ENCODE assay signal across 21 cellular contexts in genomic region chr19:54949412-54949811, GRCh38. TPM values are rescaled to one million over a fixed set of nuclear protein-coding genes. Genes with fewer than 3 reads are reported as not detected.
A peak's percentile ranks its signal among the peaks of the same experiment; 100 is the strongest.
DNase-seq lines count a peak whose midpoint lies in the region; ATAC-seq and TF ChIP-seq lines count a peak whose summit lies in the region.
"Had no signal": no experiment of that assay in that cellular context is flagged by ENCODE, and none has a peak within 500 bp of the region (broad histone marks: within the 10 kb centered on the region; RNA-seq: fewer than 3 reads in every experiment).

No MANE protein-coding gene starts in this region.

- H2BK120ac ChIP-seq in H9 (ENCODE audit: low read depth, low read length, poor library complexity, severe bottlenecking): no peak overlapping the region

- TF ChIP-seq CTCF in GM10248 (IDR thresholded peaks at IDR 0.05; ENCODE audit: control extremely low read depth, extremely low read depth, low read depth, missing control alignments) (no peak), GM13976 (IDR thresholded peaks at IDR 0.05; ENCODE audit: borderline replicate concordance, control extremely low read depth, extremely low read depth, insufficient read depth, missing control alignments) (no peak), OCI-LY1 (IDR thresholded peaks at IDR 0.05; ENCODE audit: low read length) (no peak), H9 (conservative IDR thresholded peaks at IDR 0.05) (no peak)

- H3K36me3 Mint-ChIP-seq in memory B cell: no peaks in the 10 kb centered on the region
- H3K36me3 Mint-ChIP-seq in H9 (ENCODE audit: insufficient read depth in 1 of 3, low read depth in 3 of 3): no peaks in the 10 kb centered on the region
- H3K36me3 Mint-ChIP-seq: CD8-positive, alpha-beta T cell; T-cell had no signal

- H3K9ac ChIP-seq in OCI-LY1 (ENCODE audit: low read length): peak overlapping the region; percentile 3; the same call in 1 of the 2 replicates
- no peak overlapping the region for H3K9ac ChIP-seq in H9 (ENCODE audit: extremely low read depth, insufficient read length, low read length)

- H2BK20ac ChIP-seq in H9 (ENCODE audit: low read depth, low read length, poor library complexity, severe bottlenecking): no peak overlapping the region

- no peak overlapping the region for H4K5ac ChIP-seq in H9 (ENCODE audit: insufficient read length, low read depth, low read length)

- DNase-seq in GM10248 (ENCODE audit: extremely low spot score): peak; percentile 62
- DNase-seq in GM13976 (ENCODE audit: low spot score): peak; percentile 67
- DNase-seq in memory B cell (ENCODE audit: low spot score in 2 of 2): no peak
- no peak for DNase-seq in H9
- no peak for DNase-seq in cardiac septum (ENCODE audit: low spot score)
- DNase-seq in left cardiac atrium: no peak
- no peak for DNase-seq in C1 segment of cervical spinal cord (lab: John Stamatoyannopoulos, UW)
- DNase-seq: CD8-positive, alpha-beta T cell; DMS79 treated with DMSO at 0.1 percent for 48 hours; KBM-7; NCI-H1092; NCI-H146; NCI-H2081 treated with DMSO at 0.1 percent for 48 hours; NCI-H510A; NCI-H774; Peyer's patch; Right ventricle myocardium superior; T-cell had no signal

- H3K4me1 Mint-ChIP-seq in memory B cell (peaks cover 6% of the 10 kb centered on the region), H9 (peaks cover 0 to 24% of the 10 kb centered on the region in 2 experiments; a peak in 2 of 4 replicates)
- H3K4me1 Mint-ChIP-seq: T-cell had no signal

- H3K4ac ChIP-seq in H9 (ENCODE audit: low read depth, low read length): no peak overlapping the region

- no peaks in the 10 kb centered on the region for H3K27me3 Mint-ChIP-seq in memory B cell
- no peaks in the 10 kb centered on the region for H3K27me3 Mint-ChIP-seq in H9 (ENCODE audit: low read depth)

- H3K4me2 ChIP-seq in OCI-LY1 (ENCODE audit: low read length) (peak overlapping the region; percentile 64; the same call in 1 of the 2 replicates), H9 (ENCODE audit: insufficient read depth, insufficient read length, low read length) (no peak overlapping the region)

- in situ Hi-C loops in GM13976 (cut with MboI; ENCODE audit: low sequenced_read_pairs, unreplicated experiment): no loop called here

- POLR2A ChIA-PET in GM10248 (lab: Yijun Ruan, JAX): no interaction called here

- H3K23me2 ChIP-seq in H9 (ENCODE audit: insufficient read length, low read depth, low read length, poor library complexity, severe bottlenecking): no peaks in the 10 kb centered on the region

- H3K79me1 ChIP-seq in H9 (ENCODE audit: insufficient read depth, low read depth, low read length, poor library complexity, severe bottlenecking): no peaks in the 10 kb centered on the region

- H2BK15ac ChIP-seq in H9 (ENCODE audit: low read depth, low read length): no peak overlapping the region

- H3K9me2 ChIP-seq in OCI-LY1 (ENCODE audit: low read depth, low read length): no peaks in the 10 kb centered on the region

- intact Hi-C loops in cardiac septum (cut with DNase I) (no loop called here), left cardiac atrium (cut with DNase I) (no loop called here)

- no peak overlapping the region for H3K4me3 Mint-ChIP-seq in memory B cell
- no peak overlapping the region for H3K4me3 Mint-ChIP-seq in H9
- H3K4me3 Mint-ChIP-seq: CD8-positive, alpha-beta T cell; T-cell had no signal

- H2AK5ac ChIP-seq in H9 (ENCODE audit: insufficient read length, low read length): no peak overlapping the region

- H2BK5ac ChIP-seq in H9 (ENCODE audit: insufficient read length, low read length): no peak overlapping the region

- H4K91ac ChIP-seq in H9 (ENCODE audit: insufficient read length, low read depth, low read length): no peak overlapping the region

- no peaks in the 10 kb centered on the region for H3K79me2 ChIP-seq in OCI-LY1 (ENCODE audit: insufficient read depth, low read length)
- H3K79me2 ChIP-seq in H9 (ENCODE audit: insufficient read depth, low read length): no peaks in the 10 kb centered on the region

- H3K27ac Mint-ChIP-seq in memory B cell: no peak overlapping the region
- no peak overlapping the region for H3K27ac Mint-ChIP-seq in H9
- H3K27ac Mint-ChIP-seq: CD8-positive, alpha-beta T cell; T-cell had no signal

- no peak overlapping the region for H3K4me3 ChIP-seq in OCI-LY1 (ENCODE audit: low read depth, low read length, poor library complexity, severe bottlenecking)
- H3K4me3 ChIP-seq: Peyer's patch, SK-N-MC had no signal

- ATAC-seq in memory B cell (ENCODE audit: low read depth) (peak; percentile 69), left cardiac atrium (no peak)
- ATAC-seq: CD8-positive, alpha-beta T cell; HCT116; T-cell had no signal

- no peak overlapping the region for H3K14ac ChIP-seq in H9 (ENCODE audit: insufficient read depth, low read length)

- H4K20me1 ChIP-seq in OCI-LY1 (ENCODE audit: insufficient read depth, low read length): no peaks in the 10 kb centered on the region
- no peaks in the 10 kb centered on the region for H4K20me1 ChIP-seq in H9 (ENCODE audit: control insufficient read depth, insufficient read depth, insufficient read length)

- H2AFZ ChIP-seq in OCI-LY1 (ENCODE audit: low read length) (no peak overlapping the region), H9 (ENCODE audit: low read length) (no peak overlapping the region)

- H3K27ac ChIP-seq in OCI-LY1 (ENCODE audit: low read depth, low read length, poor library complexity, severe bottlenecking): peak overlapping the region; percentile 96
- H3K27ac ChIP-seq in H9 (ENCODE audit: insufficient read length, low read depth, low read length): no peak overlapping the region
- H3K27ac ChIP-seq: Peyer's patch, SK-N-MC had no signal

- no peaks in the 10 kb centered on the region for H3K36me3 ChIP-seq in OCI-LY1 (ENCODE audit: insufficient read depth, low read length)
- H3K36me3 ChIP-seq: Peyer's patch had no signal

- H3K9me3 Mint-ChIP-seq in memory B cell (no peaks in the 10 kb centered on the region), H9 (peaks cover 0 to 82% of the 10 kb centered on the region in 2 experiments; a peak in 2 of 5 replicates)
- H3K9me3 Mint-ChIP-seq: CD8-positive, alpha-beta T cell; T-cell had no signal

- no peaks in the 10 kb centered on the region for H3K27me3 ChIP-seq in OCI-LY1 (ENCODE audit: insufficient read depth, low read length)
- H3K27me3 ChIP-seq in H9 (ENCODE audit: insufficient read depth, low read length): no peaks in the 10 kb centered on the region
- H3K27me3 ChIP-seq: Peyer's patch had no signal

- H3K9me3 ChIP-seq in OCI-LY1 (ENCODE audit: low read length) (no peaks in the 10 kb centered on the region), H9 (ENCODE audit: control insufficient read depth, low read depth, low read length) (no peaks in the 10 kb centered on the region)
- H3K9me3 ChIP-seq: Peyer's patch had no signal

- no peak overlapping the region for H3K56ac ChIP-seq in H9 (ENCODE audit: insufficient read length, low read depth, low read length)

- H4K8ac ChIP-seq in H9 (replicated peaks; ENCODE audit: insufficient read length, low read depth, low read length): no peak overlapping the region

- no CpG with 5 or more reads among the region's 2 CpGs for WGBS in H9 (ENCODE audit: extremely low coverage, insufficient read length, low lambda C conversion rate)

- CTCF ChIA-PET in GM10248 (lab: Yijun Ruan, JAX): no interaction called here

- peaks cover 44% of the 10 kb centered on the region for H3K4me1 ChIP-seq in OCI-LY1 (ENCODE audit: insufficient read depth, low read length, severe bottlenecking)
- H3K4me1 ChIP-seq in H9 (ENCODE audit: insufficient read depth, low read length): no peaks in the 10 kb centered on the region; the same call in 1 of the 2 replicates
- H3K4me1 ChIP-seq: Peyer's patch had no signal

- H3K23ac ChIP-seq in H9 (ENCODE audit: insufficient read length, low read depth, low read length): no peak overlapping the region

- no peak overlapping the region for H2BK12ac ChIP-seq in H9 (ENCODE audit: insufficient read length, low read depth, low read length)

- H3F3A ChIP-seq in OCI-LY1 (ENCODE audit: insufficient read depth, low read length): no peaks in the 10 kb centered on the region

- H3K18ac ChIP-seq in H9 (ENCODE audit: insufficient read length, low read depth, low read length): no peak overlapping the region

- no peak overlapping the region for H3T11ph ChIP-seq in H9 (ENCODE audit: low read length)

RNA-seq across cellular contexts. Expression of gene NLRP7, which starts 2.1 kb away (rescaled TPM):
- total RNA-seq in H9 (2021) (1.1 TPM in 2 replicates), cardiac septum (not detected), left cardiac atrium (not detected)
- total RNA-seq: CD8-positive, alpha-beta T cell; Peyer's patch; Right ventricle myocardium superior; T-cell had no signal

RNA-seq across cellular contexts. Expression of gene NLRP2, which starts 16.8 kb away (rescaled TPM):
- total RNA-seq in H9 (2021) (131 and 132 TPM in 2 replicates), cardiac septum (0.86 TPM), left cardiac atrium (under 1 TPM in 1 of 2 donors, not detected in 1; 0.88 TPM)

RNA-seq across cellular contexts. Expression of gene NCR1, which starts 43.5 kb away (rescaled TPM):
- total RNA-seq in H9 (2021) (1.4 and 2.0 TPM in 2 replicates), cardiac septum (not detected), left cardiac atrium (not detected)
- total RNA-seq: Right ventricle myocardium superior had no signal

Comparison
In these comparisons a context has a peak if more than half of its experiments do, and no peak if none do; other contexts are left out.
1. DNase-seq: peak in GM10248 (single experiment) and GM13976 (single experiment); none in memory B cell (0 of 2), H9 (single experiment), cardiac septum (single experiment), left cardiac atrium (single experiment) and C1 segment of cervical spinal cord (0 of 14).
2. RNA of gene NLRP2, which starts 16.8 kb away (total RNA-seq): 131 to 132 TPM in H9; 0.88 TPM in left cardiac atrium and 0.86 TPM in cardiac septum (single experiment); every median in the first group is over 10 times any median in the second.